Comparison of ENCODE assay signal across 19 cellular contexts in genomic region chr4:26132858-26133257, GRCh38.
A peak's percentile ranks its signal among the peaks of the same experiment; 100 is the strongest.
DNase-seq lines count a peak whose midpoint lies in the region; ATAC-seq, FAIRE-seq and TF ChIP-seq lines count a peak whose summit lies in the region.
"Had no signal": no experiment of that assay in that cellular context is flagged by ENCODE, and none has a peak within 500 bp of the region (broad histone marks: within the 10 kb centered on the region; RNA-seq: fewer than 3 reads in every experiment).

No MANE protein-coding gene starts in this region.

- H3K27me3 ChIP-seq in GM12878 (replicated peaks in 1 of 2; ENCODE audit: control insufficient read depth in 2 of 2, insufficient read depth in 2 of 2, low read length in 1 of 2), result no peaks in the 10 kb centered on the region
- H3K27me3 ChIP-seq: upper lobe of left lung had no signal

- RAD21 ChIA-PET in GM12878 (lab: Charles Lee; ENCODE audit: unreplicated experiment), result interaction anchor here (1.0 kb wide), 2 partner anchors 29 to 58 kb away, joined by 3 read pairs; no protein-coding TSS in a partner anchor

- FAIRE-seq in GM12878 (lab: Jason Lieb, UNC), result no peak
- FAIRE-seq: A549, D721Med had no signal

- TF ChIP-seq POLR2A in GM12878 (IDR thresholded peaks at IDR 0.05; ENCODE audit: low read depth, low read length), result no peak

- peak overlapping the region; percentile 89 for H3K4me2 ChIP-seq in GM12878 (ENCODE audit: control insufficient read depth, insufficient read depth)
- H3K4me2 ChIP-seq: A549 had no signal

- H3K4me3 ChIP-seq in GM12878 (no peak overlapping the region), mucosa of descending colon (no peak overlapping the region)
- H3K4me3 ChIP-seq: A549, upper lobe of left lung had no signal

- H3K4me3 Mint-ChIP-seq in T-helper 1 cell treated with Interleukin-12 subunit alpha and Interleukin-12 subunit beta and Interleukin-4 antibody, amounts not matched to agents 30 μg/mL and 1 μg/mL, for 36 hours, result no peak overlapping the region

- H3K9me3 ChIP-seq in GM12878 (replicated peaks; ENCODE audit: control insufficient read depth, insufficient read depth, low read length), result peaks cover 9% of the 10 kb centered on the region
- H3K9me3 ChIP-seq in mucosa of descending colon, result no peaks in the 10 kb centered on the region
- H3K9me3 ChIP-seq: A549, upper lobe of left lung had no signal

- no TSS peak for BruUV-seq in GM12878 (replicated peaks; lab: Mats Ljungman, UMichigan)

- H3K9me3 Mint-ChIP-seq in T-helper 1 cell treated with Interleukin-12 subunit alpha and Interleukin-12 subunit beta and Interleukin-4 antibody, amounts not matched to agents 30 μg/mL and 1 μg/mL, for 36 hours, result peaks cover 49% of the 10 kb centered on the region

- CTCF ChIA-PET in GM12878 (lab: Yijun Ruan, JAX), result interaction anchor here (1.1 to 3.6 kb wide), 7 partner anchors 17 to 64 kb away, joined by 3 to 14 read pairs (median 4); no protein-coding TSS in a partner anchor

- no peak overlapping the region for H2AFZ ChIP-seq in GM12878 (ENCODE audit: control insufficient read depth, low read depth, low read length)

- WGBS in GM12878 (ENCODE audit: insufficient coverage, insufficient replicate concordance, low lambda C conversion rate, missing lambda C conversion rate), result 29% methylated on average over 6 of the region's 6 CpGs

- intact Hi-C loops in GM12878 (cut with micrococcal nuclease; ENCODE audit: unreplicated experiment), result loop anchor here (5.0 kb wide), 1 partner anchor 51 kb away; no protein-coding TSS in a partner anchor
- intact Hi-C loops in mucosa of descending colon (cut with DNase I, micrococcal nuclease), result no loop called here

- TF ChIP-seq RAD21 in GM12878 (IDR thresholded peaks at IDR 0.05; ENCODE audit: insufficient read depth, low read depth, low read length), result peak; percentile 62

- TF ChIP-seq EP300 in GM12878 (IDR thresholded peaks at IDR 0.05; ENCODE audit: borderline replicate concordance in 1 of 2, control insufficient read depth in 1 of 2, low read depth in 2 of 2, low read length in 2 of 2), result no peak

- POLR2A ChIA-PET in GM12878 (lab: Charles Lee), result interaction anchor here (1.1 kb wide), 1 partner anchor 271 kb away, joined by 4 read pairs; no protein-coding TSS in a partner anchor

- no peak overlapping the region for H3K27ac ChIP-seq in GM12878 (ENCODE audit: control insufficient read depth, insufficient read depth)
- H3K27ac ChIP-seq: A549, upper lobe of left lung had no signal

- in situ Hi-C loops in GM12878 (cut with MboI), result loop anchor here (5.0 kb wide), 1 partner anchor 189 kb away; the partner anchor contains the start of gene RBPJ

- SMC1A ChIA-PET in GM12878 (lab: Charles Lee; ENCODE audit: uncharacterized antibody, unreplicated experiment), result interaction anchor here (0.9 to 1.9 kb wide), 5 partner anchors 8 to 77 kb away, joined by 3 to 4 read pairs (median 3); no protein-coding TSS in a partner anchor

- ATAC-seq in GM12878, result no peak
- ATAC-seq in mucosa of descending colon, result peak; percentile 11
- no peak for ATAC-seq in HG03378 (IDR thresholded peaks at IDR 0.05; ENCODE audit: unreplicated experiment)
- ATAC-seq: A549 had no signal

- H3K4me1 ChIP-seq in GM12878 (ENCODE audit: control insufficient read depth, insufficient read depth, low read length) (peaks cover 36% of the 10 kb centered on the region), mucosa of descending colon (ENCODE audit: low read depth) (peaks cover 6% of the 10 kb centered on the region)
- H3K4me1 ChIP-seq: A549, upper lobe of left lung had no signal

- H3K36me3 Mint-ChIP-seq in T-helper 1 cell treated with Interleukin-12 subunit alpha and Interleukin-12 subunit beta and Interleukin-4 antibody, amounts not matched to agents 30 μg/mL and 1 μg/mL, for 36 hours (ENCODE audit: low read depth), result peaks cover 38% of the 10 kb centered on the region

- H3K36me3 ChIP-seq in GM12878 (ENCODE audit: control insufficient read depth in 2 of 2, insufficient read depth in 2 of 2, low read length in 1 of 2) (no peaks in the 10 kb centered on the region), mucosa of descending colon (ENCODE audit: low read depth) (no peaks in the 10 kb centered on the region)
- H3K36me3 ChIP-seq: upper lobe of left lung had no signal

- H3K4me1 Mint-ChIP-seq in T-helper 1 cell treated with Interleukin-12 subunit alpha and Interleukin-12 subunit beta and Interleukin-4 antibody, amounts not matched to agents 30 μg/mL and 1 μg/mL, for 36 hours (ENCODE audit: low read depth), result peaks cover 54% of the 10 kb centered on the region

- H4K20me1 ChIP-seq in GM12878 (ENCODE audit: control insufficient read depth, insufficient read depth), result no peaks in the 10 kb centered on the region

- TF ChIP-seq CTCF in GM12878 (IDR thresholded peaks at IDR 0.05 in 2 of 3, conservative IDR thresholded peaks at IDR 0.05 in 1 of 3; ENCODE audit: control insufficient read depth in 2 of 3, extremely low read depth in 1 of 3, insufficient read depth in 1 of 3, low read depth in 3 of 3, low read length in 3 of 3), result peak in 2 of 3 experiments; percentile 2 to 44; a peak in 3 of 6 replicates
- no peak for TF ChIP-seq CTCF in mucosa of descending colon (IDR thresholded peaks at IDR 0.05)

- no peaks in the 10 kb centered on the region for H3K27me3 Mint-ChIP-seq in T-helper 1 cell treated with Interleukin-12 subunit alpha and Interleukin-12 subunit beta and Interleukin-4 antibody, amounts not matched to agents 30 μg/mL and 1 μg/mL, for 36 hours (ENCODE audit: low read depth)

- DNase-seq in T-helper 1 cell, result no peak
- DNase-seq in HT-29 (ENCODE audit: low spot score), result peak; percentile 37
- no peak for DNase-seq in GM12878 (ENCODE audit: low read depth, low spot score)
- DNase-seq in mucosa of descending colon, result no peak
- DNase-seq in D341Med (ENCODE audit: low spot score), result no peak
- no peak for DNase-seq in activated effector memory CD4-positive, alpha-beta T cell treated with anti-CD3 and anti-CD28 coated beads, Interleukin-2, amount 50 U/mL, for 16 hours
- DNase-seq: activated CD4-positive, alpha-beta T cell treated with anti-CD3 and anti-CD28 coated beads for 48 hours; activated naive CD4-positive, alpha-beta T cell treated with Interleukin-2 at 50 U/mL for 16 hours; central memory CD4-positive, alpha-beta T cell; erythroblast; hippocampal formation; KBM-7; mesenchymal stem cell; NCI-H2081; upper lobe of left lung had no signal

- no peak overlapping the region; the same call in 1 of the 2 replicates for H3K9ac ChIP-seq in GM12878 (ENCODE audit: control insufficient read depth, insufficient read depth, low read length)

- H3K79me2 ChIP-seq in GM12878 (ENCODE audit: control insufficient read depth, insufficient read depth, low read length), result no peaks in the 10 kb centered on the region

- peak overlapping the region; percentile 87 for H3K27ac Mint-ChIP-seq in T-helper 1 cell treated with Interleukin-12 subunit alpha and Interleukin-12 subunit beta and Interleukin-4 antibody, amounts not matched to agents 30 μg/mL and 1 μg/mL, for 36 hours

TF ChIP-seq in GM12878, 131 proteins besides CTCF, POLR2A, EP300 and RAD21 (continues in another document):
- TF ChIP-seq SIN3A (IDR thresholded peaks at IDR 0.05; ENCODE audit: low read depth, low read length), result no peak
- no peak for TF ChIP-seq PAX5 (IDR thresholded peaks at IDR 0.05; ENCODE audit: borderline replicate concordance, low read depth, low read length)
- TF ChIP-seq RUNX3 (IDR thresholded peaks at IDR 0.05; ENCODE audit: low read length), result no peak
- no peak for TF ChIP-seq ZBTB4 (CRISPR knock-in tag; IDR thresholded peaks at IDR 0.05)
- TF ChIP-seq MTA2 (IDR thresholded peaks at IDR 0.05; ENCODE audit: low read depth), result no peak
- no peak for TF ChIP-seq SREBF1 (IDR thresholded peaks at IDR 0.05; ENCODE audit: low read length)
- TF ChIP-seq MLLT1 (IDR thresholded peaks at IDR 0.05), result no peak
- no peak for TF ChIP-seq RB1 (IDR thresholded peaks at IDR 0.05; ENCODE audit: borderline replicate concordance)
- no peak for TF ChIP-seq PML (IDR thresholded peaks at IDR 0.05; ENCODE audit: low read length)
- TF ChIP-seq RFX5 (IDR thresholded peaks at IDR 0.05; ENCODE audit: low read depth, low read length), result no peak
- TF ChIP-seq POLR2AphosphoS5 (IDR thresholded peaks at IDR 0.05; ENCODE audit: low read length), result no peak
- TF ChIP-seq SREBF2 (IDR thresholded peaks at IDR 0.05; ENCODE audit: low read length), result no peak
